15 cellular contexts compared by ENCODE assay signal in genomic region chr2:188701836-188702235, GRCh38.
A peak's percentile ranks its signal among the peaks of the same experiment; 100 is the strongest.
DNase-seq lines count a peak whose midpoint lies in the region; ATAC-seq, FAIRE-seq and TF ChIP-seq lines count a peak whose summit lies in the region.
"Had no signal": no experiment of that assay in that cellular context is flagged by ENCODE, and none has a peak within 500 bp of the region (broad histone marks: within the 10 kb centered on the region; RNA-seq: fewer than 3 reads in every experiment).

No MANE protein-coding gene starts in this region.

- no peak overlapping the region for H3K23ac ChIP-seq in neuronal stem cell (ENCODE audit: low read depth, low read length, poor library complexity)

- H2BK120ac ChIP-seq in neuronal stem cell (ENCODE audit: low read depth, low read length), result no peak overlapping the region

- RAD21 ChIA-PET in GM12878 (lab: Charles Lee; ENCODE audit: unreplicated experiment), result no interaction called here

- no peak overlapping the region for H3K27ac ChIP-seq in GM12878 (ENCODE audit: control insufficient read depth, insufficient read depth)
- H3K27ac ChIP-seq in neuronal stem cell (replicated peaks; ENCODE audit: low read length), result no peak overlapping the region
- H3K27ac ChIP-seq: stomach had no signal

- H3K79me2 ChIP-seq in GM12878 (ENCODE audit: control insufficient read depth, insufficient read depth, low read length), result no peaks in the 10 kb centered on the region

- SMC1A ChIA-PET in GM12878 (lab: Charles Lee; ENCODE audit: uncharacterized antibody, unreplicated experiment), result no interaction called here

- H2AFZ ChIP-seq in GM12878 (ENCODE audit: control insufficient read depth, low read depth, low read length) (no peak overlapping the region), neuronal stem cell (ENCODE audit: low read length) (peak overlapping the region; percentile 60)

- H3K36me3 ChIP-seq in GM12878 (ENCODE audit: control insufficient read depth in 2 of 2, insufficient read depth in 2 of 2, low read length in 1 of 2), result no peaks in the 10 kb centered on the region
- H3K36me3 ChIP-seq in neuronal stem cell (replicated peaks in 1 of 2; ENCODE audit: control insufficient read depth in 2 of 2, insufficient read depth in 2 of 2, low read length in 2 of 2), result no peaks in the 10 kb centered on the region
- H3K36me3 ChIP-seq: stomach had no signal

- H3K18ac ChIP-seq in neuronal stem cell (ENCODE audit: low read length), result no peak overlapping the region

- TF ChIP-seq POLR2A in GM12878 (IDR thresholded peaks at IDR 0.05; ENCODE audit: low read depth, low read length), result no peak

- H3K4me1 Mint-ChIP-seq in nephron progenitor cell, result no peaks in the 10 kb centered on the region
- H3K4me1 Mint-ChIP-seq: activated naive CD8-positive, alpha-beta T cell treated with anti-CD3 and anti-CD28 coated beads, Interleukin-2, amount 50 U/mL, for 24 hours; CD8-positive, alpha-beta memory T cell had no signal

- H3K9ac ChIP-seq in GM12878 (ENCODE audit: control insufficient read depth, insufficient read depth, low read length), result no peak overlapping the region
- no peak overlapping the region for H3K9ac ChIP-seq in neuronal stem cell (ENCODE audit: low read depth, low read length, poor library complexity)

- peaks cover 8% of the 10 kb centered on the region for H3K9me3 Mint-ChIP-seq in nephron progenitor cell
- H3K9me3 Mint-ChIP-seq: T-helper 1 cell treated with Interleukin-12 subunit alpha and Interleukin-12 subunit beta and Interleukin-4 antibody, amounts not matched to agents 30 μg/mL and 1 μg/mL, for 36 hours had no signal

- H3K4ac ChIP-seq in neuronal stem cell (ENCODE audit: low read length), result no peak overlapping the region

- H2BK12ac ChIP-seq in neuronal stem cell (ENCODE audit: low read length), result no peak overlapping the region

- POLR2A ChIA-PET in GM12878 (lab: Charles Lee), result no interaction called here

- no peak overlapping the region for H2AK5ac ChIP-seq in neuronal stem cell (ENCODE audit: low read depth, low read length)

- H3K4me3 Mint-ChIP-seq in nephron progenitor cell, result no peak overlapping the region
- H3K4me3 Mint-ChIP-seq: activated naive CD8-positive, alpha-beta T cell treated with anti-CD3 and anti-CD28 coated beads, Interleukin-2, amount 50 U/mL, for 24 hours; CD8-positive, alpha-beta memory T cell; dendritic cell treated with granulocyte-macrophage colony-stimulating factor and Interleukin-4, amounts not matched to agents 40 ng/mL and 50 ng/mL, for 4 days; T-helper 1 cell treated with Interleukin-12 subunit alpha and Interleukin-12 subunit beta and Interleukin-4 antibody, amounts not matched to agents 30 μg/mL and 1 μg/mL, for 36 hours had no signal

- no peaks in the 10 kb centered on the region for H3K36me3 Mint-ChIP-seq in nephron progenitor cell (ENCODE audit: low read depth)
- H3K36me3 Mint-ChIP-seq: CD8-positive, alpha-beta memory T cell had no signal

- no peak for TF ChIP-seq EP300 in GM12878 (IDR thresholded peaks at IDR 0.05; ENCODE audit: borderline replicate concordance in 1 of 2, control insufficient read depth in 1 of 2, low read depth in 2 of 2, low read length in 2 of 2)

- H3K27ac Mint-ChIP-seq in nephron progenitor cell, result no peak overlapping the region
- H3K27ac Mint-ChIP-seq: activated naive CD8-positive, alpha-beta T cell treated with anti-CD3 and anti-CD28 coated beads, Interleukin-2, amount 50 U/mL, for 24 hours; CD8-positive, alpha-beta memory T cell; dendritic cell treated with granulocyte-macrophage colony-stimulating factor and Interleukin-4, amounts not matched to agents 40 ng/mL and 50 ng/mL, for 4 days; T-helper 1 cell treated with Interleukin-12 subunit alpha and Interleukin-12 subunit beta and Interleukin-4 antibody, amounts not matched to agents 30 μg/mL and 1 μg/mL, for 36 hours had no signal

- H2BK5ac ChIP-seq in neuronal stem cell (ENCODE audit: low read length), result no peak overlapping the region

- H4K91ac ChIP-seq in neuronal stem cell (ENCODE audit: low read depth, low read length, poor library complexity), result no peak overlapping the region

- no peak overlapping the region for H4K8ac ChIP-seq in neuronal stem cell (ENCODE audit: low read depth, low read length)

- H3K4me1 ChIP-seq in GM12878 (ENCODE audit: control insufficient read depth, insufficient read depth, low read length) (no peaks in the 10 kb centered on the region), neuronal stem cell (ENCODE audit: control insufficient read depth in 2 of 2, insufficient read depth in 1 of 2, low read depth in 1 of 2, low read length in 2 of 2) (no peaks in the 10 kb centered on the region)
- H3K4me1 ChIP-seq: stomach had no signal

- DNase-seq in HS-5 (ENCODE audit: low read depth) (peak; percentile 43), GM12878 (ENCODE audit: low read depth, low spot score) (no peak), neuronal stem cell (ENCODE audit: low spot score) (no peak), NCI-H2029 treated with DMSO at 0.1 percent for 48 hours (lab: John Stamatoyannopoulos, UW) (no peak), nephron progenitor cell (no peak), GM13977 (ENCODE audit: low spot score) (no peak), activated gamma-delta T cell (lab: John Stamatoyannopoulos, UW) (no peak)
- DNase-seq: activated naive CD8-positive, alpha-beta T cell treated with anti-CD3 and anti-CD28 coated beads, Interleukin-2, amount 50 U/mL, for 24 hours; CD8-positive, alpha-beta memory T cell; NCI-H1436 treated with DMSO at 0.1 percent for 48 hours; stomach had no signal

- WGBS in GM12878 (ENCODE audit: insufficient coverage, insufficient replicate concordance, low lambda C conversion rate, missing lambda C conversion rate), result 2% methylated on average over 2 of the region's 2 CpGs
- WGBS in neuronal stem cell (ENCODE audit: extremely low coverage in 2 of 2, insufficient read length in 2 of 2, insufficient replicate concordance in 1 of 2), 2 donors, result no CpG with 5 or more reads among the region's 2 CpGs

- peaks cover 3% of the 10 kb centered on the region for H3K27me3 Mint-ChIP-seq in nephron progenitor cell (ENCODE audit: low read depth, poor library complexity)
- H3K27me3 Mint-ChIP-seq: activated naive CD8-positive, alpha-beta T cell treated with anti-CD3 and anti-CD28 coated beads, Interleukin-2, amount 50 U/mL, for 24 hours; CD8-positive, alpha-beta memory T cell; dendritic cell treated with granulocyte-macrophage colony-stimulating factor and Interleukin-4, amounts not matched to agents 40 ng/mL and 50 ng/mL, for 4 days had no signal

- no TSS peak for BruUV-seq in GM12878 (replicated peaks; lab: Mats Ljungman, UMichigan)

- H3K4me3 ChIP-seq in GM12878 (no peak overlapping the region), neuronal stem cell (ENCODE audit: low read length in 2 of 2) (no peak overlapping the region)
- H3K4me3 ChIP-seq: K562, stomach had no signal

- in situ Hi-C loops in GM12878 (cut with MboI), result no loop called here
- in situ Hi-C loops in GM13977 (cut with MboI; ENCODE audit: low pct_unique_long_range_greater_than_20kb, low sequenced_read_pairs, unreplicated experiment), result no loop called here

- no peak for TF ChIP-seq CTCF in GM12878 (IDR thresholded peaks at IDR 0.05 in 2 of 3, conservative IDR thresholded peaks at IDR 0.05 in 1 of 3; ENCODE audit: control insufficient read depth in 2 of 3, extremely low read depth in 1 of 3, insufficient read depth in 1 of 3, low read depth in 3 of 3, low read length in 3 of 3)
- TF ChIP-seq CTCF in nephron progenitor cell (IDR thresholded peaks at IDR 0.05), result no peak
- TF ChIP-seq CTCF in GM13977 (IDR thresholded peaks at IDR 0.05; ENCODE audit: extremely low read depth, insufficient read depth, missing control alignments), result no peak

- no peaks in the 10 kb centered on the region for H3K9me3 ChIP-seq in GM12878 (replicated peaks; ENCODE audit: control insufficient read depth, insufficient read depth, low read length)
- peaks cover 0 to 9% of the 10 kb centered on the region in 2 donors for H3K9me3 ChIP-seq in neuronal stem cell (replicated peaks in 1 of 2; ENCODE audit: control insufficient read depth in 2 of 2, insufficient read depth in 1 of 2, low read depth in 1 of 2, low read length in 2 of 2)
- H3K9me3 ChIP-seq: stomach had no signal

- H3K4me2 ChIP-seq in GM12878 (ENCODE audit: control insufficient read depth, insufficient read depth), result no peak overlapping the region
- no peak overlapping the region for H3K4me2 ChIP-seq in neuronal stem cell (ENCODE audit: insufficient read depth, low read length, poor library complexity, severe bottlenecking)

- H4K20me1 ChIP-seq in GM12878 (ENCODE audit: control insufficient read depth, insufficient read depth), result no peaks in the 10 kb centered on the region

- H3K27me3 ChIP-seq in GM12878 (replicated peaks in 1 of 2; ENCODE audit: control insufficient read depth in 2 of 2, insufficient read depth in 2 of 2, low read length in 1 of 2), result no peaks in the 10 kb centered on the region
- H3K27me3 ChIP-seq in neuronal stem cell (ENCODE audit: control insufficient read depth in 3 of 3, insufficient read depth in 3 of 3, low read depth in 1 of 3, low read length in 3 of 3), result no peaks in the 10 kb centered on the region
- H3K27me3 ChIP-seq: stomach had no signal

- H2BK15ac ChIP-seq in neuronal stem cell (ENCODE audit: low read length), result no peak overlapping the region

- CTCF ChIA-PET in GM12878 (lab: Yijun Ruan, JAX), result no interaction called here

- no peak overlapping the region for H3K14ac ChIP-seq in neuronal stem cell (ENCODE audit: low read length)

- no peak for TF ChIP-seq RAD21 in GM12878 (IDR thresholded peaks at IDR 0.05; ENCODE audit: insufficient read depth, low read depth, low read length)

- intact Hi-C loops in GM12878 (cut with micrococcal nuclease; ENCODE audit: unreplicated experiment), result no loop called here

- ATAC-seq in GM18909 (IDR thresholded peaks at IDR 0.05; ENCODE audit: poor library complexity, unreplicated experiment) (peak; percentile 65), GM12878 (peak; percentile 64)
- ATAC-seq: activated naive CD8-positive, alpha-beta T cell treated with anti-CD3 and anti-CD28 coated beads, Interleukin-2, amount 50 U/mL, for 24 hours; K562 had no signal

- FAIRE-seq in GM12878 (lab: Jason Lieb, UNC), result no peak
- FAIRE-seq: K562 had no signal

- no peaks in the 10 kb centered on the region for H3K79me1 ChIP-seq in neuronal stem cell (ENCODE audit: low read depth, low read length)

TF ChIP-seq in GM12878, 131 proteins besides CTCF, POLR2A, EP300 and RAD21 (continues in another document):
- peak; percentile 50; the same call in 1 of the 2 replicates for TF ChIP-seq MTA2 (IDR thresholded peaks at IDR 0.05; ENCODE audit: low read depth)
- TF ChIP-seq ETV6 (conservative IDR thresholded peaks at IDR 0.05 in 1 of 2, IDR thresholded peaks at IDR 0.05 in 1 of 2; ENCODE audit: borderline replicate concordance in 1 of 2, low read depth in 1 of 2), result no peak
- 0 out of 2 replicates have a peak, but pooled peaks have one; percentile 34 for TF ChIP-seq JUNB (IDR thresholded peaks at IDR 0.05)
- peak; percentile 44; the same call in 1 of the 2 replicates for TF ChIP-seq RUNX3 (IDR thresholded peaks at IDR 0.05; ENCODE audit: low read length)
